1 cellular context compared by ENCODE assay signal in genomic region chr3:129690406-129690805, GRCh38.
TF ChIP-seq lines count a peak whose summit lies in the region.

No MANE protein-coding gene starts in this region.

TF ChIP-seq in GM12878, 131 proteins besides CTCF, POLR2A, EP300 and RAD21 (continued from another document and continues in another):
- peak; percentile 88 for TF ChIP-seq SPI1 (IDR thresholded peaks at IDR 0.05; ENCODE audit: borderline replicate concordance, insufficient read depth, low read depth, low read length)
- TF ChIP-seq ZBTB40 (IDR thresholded peaks at IDR 0.05; ENCODE audit: borderline replicate concordance): no peak; the same call in 1 of the 2 replicates
- TF ChIP-seq GATAD2B (conservative IDR thresholded peaks at IDR 0.05; ENCODE audit: low read depth): no peak
- TF ChIP-seq RCOR1 (conservative IDR thresholded peaks at IDR 0.05; ENCODE audit: low read depth, low read length): no peak
- TF ChIP-seq CBX3 (IDR thresholded peaks at IDR 0.05; ENCODE audit: borderline replicate concordance, low read depth): no peak
- peak; percentile 90 for TF ChIP-seq USF2 (IDR thresholded peaks at IDR 0.05; ENCODE audit: borderline replicate concordance, low read depth, low read length)
- TF ChIP-seq HDAC6 (IDR thresholded peaks at IDR 0.05; ENCODE audit: unreplicated experiment): no peak
- no peak for TF ChIP-seq SMAD5 (IDR thresholded peaks at IDR 0.05; ENCODE audit: low read depth)
- TF ChIP-seq MEF2B (IDR thresholded peaks at IDR 0.05; ENCODE audit: partially characterized antibody, poor library complexity, severe bottlenecking): no peak
- no peak for TF ChIP-seq PAX5 (IDR thresholded peaks at IDR 0.05; ENCODE audit: borderline replicate concordance, low read depth, low read length)
- no peak for TF ChIP-seq REST (IDR thresholded peaks at IDR 0.05; ENCODE audit: low read depth, low read length)
- no peak for TF ChIP-seq MEF2A (IDR thresholded peaks at IDR 0.05; ENCODE audit: insufficient read depth, low read depth, low read length)
- no peak for TF ChIP-seq IRF5 (IDR thresholded peaks at IDR 0.05; ENCODE audit: borderline replicate concordance)
- peak; percentile 33 for TF ChIP-seq FOS (IDR thresholded peaks at IDR 0.05; ENCODE audit: borderline replicate concordance, extremely low read depth, insufficient read length)
- TF ChIP-seq NR2F1 (conservative IDR thresholded peaks at IDR 0.05): no peak
- no peak for TF ChIP-seq CHD1 (IDR thresholded peaks at IDR 0.05; ENCODE audit: low read depth, low read length)
- TF ChIP-seq ZNF622 (IDR thresholded peaks at IDR 0.05): no peak
- TF ChIP-seq ZNF24 (IDR thresholded peaks at IDR 0.05): no peak
- no peak for TF ChIP-seq CBX5 (IDR thresholded peaks at IDR 0.05; ENCODE audit: low read depth)
- no peak for TF ChIP-seq HDAC2 (IDR thresholded peaks at IDR 0.05)
- no peak for TF ChIP-seq TBL1XR1 (IDR thresholded peaks at IDR 0.05; ENCODE audit: low read depth, low read length)
- no peak for TF ChIP-seq PAX8 (IDR thresholded peaks at IDR 0.05)
- TF ChIP-seq MYC (IDR thresholded peaks at IDR 0.05; ENCODE audit: insufficient read depth, insufficient read length, insufficient replicate concordance, low read length, severe bottlenecking): no peak
- TF ChIP-seq BCL3 (IDR thresholded peaks at IDR 0.05; ENCODE audit: borderline replicate concordance, insufficient read depth, low read depth, low read length, poor library complexity, severe bottlenecking): no peak
- TF ChIP-seq RELB (IDR thresholded peaks at IDR 0.05; ENCODE audit: low read depth): no peak
- no peak for TF ChIP-seq PRDM15 (CRISPR knock-in tag; IDR thresholded peaks at IDR 0.05)
- no peak for TF ChIP-seq ZBTB4 (CRISPR knock-in tag; IDR thresholded peaks at IDR 0.05)
- TF ChIP-seq PBX3 (IDR thresholded peaks at IDR 0.05; ENCODE audit: insufficient replicate concordance, low read depth, low read length): no peak
- no peak for TF ChIP-seq FOXM1 (IDR thresholded peaks at IDR 0.05; ENCODE audit: low read depth, low read length)
- TF ChIP-seq IKZF2 (IDR thresholded peaks at IDR 0.05): no peak
- TF ChIP-seq EZH2 (IDR thresholded peaks at IDR 0.05; ENCODE audit: borderline replicate concordance, control insufficient read depth, low read depth, low read length): no peak
- TF ChIP-seq SMC3 (IDR thresholded peaks at IDR 0.05; ENCODE audit: borderline replicate concordance, low read length): no peak
- TF ChIP-seq BACH1 (IDR thresholded peaks at IDR 0.05; ENCODE audit: borderline replicate concordance): no peak
- no peak for TF ChIP-seq CEBPB (IDR thresholded peaks at IDR 0.05; ENCODE audit: borderline replicate concordance in 1 of 2, low read depth in 2 of 2, low read length in 2 of 2)
- TF ChIP-seq IKZF1 (conservative IDR thresholded peaks at IDR 0.05): peak; percentile 38; the same call in 1 of the 2 replicates
- no peak for TF ChIP-seq JUND (IDR thresholded peaks at IDR 0.05; ENCODE audit: low read depth, low read length)
- no peak for TF ChIP-seq BCL11A (IDR thresholded peaks at IDR 0.05; ENCODE audit: low read depth, low read length)
- no peak for TF ChIP-seq KDM1A (IDR thresholded peaks at IDR 0.05; ENCODE audit: borderline replicate concordance)
